In genomic region chr5:654071-654778, GRCh38 we compare ENCODE assay signal across 21 cellular contexts. TPM values are rescaled to one million over a fixed set of nuclear protein-coding genes. Genes with fewer than 3 reads are reported as not detected.
DNase-seq lines count a peak whose midpoint lies in the region; ATAC-seq, FAIRE-seq and TF ChIP-seq lines count a peak whose summit lies in the region.
"Had no signal": no experiment of that assay in that cellular context is flagged by ENCODE, and none has a peak within 500 bp of the region (broad histone marks: within the 10 kb centered on the region; RNA-seq: fewer than 3 reads in every experiment).

No MANE protein-coding gene starts in this region.

- ATAC-seq in T-helper 17 cell (peak; percentile 27), GM18519 (IDR thresholded peaks at IDR 0.05; ENCODE audit: low FRiP score, unreplicated experiment) (no peak), body of pancreas (no peak)
- ATAC-seq: activated naive CD8-positive, alpha-beta T cell treated with anti-CD3 and anti-CD28 coated beads, Interleukin-2, amount 50 U/mL, for 24 hours; stimulated activated memory B cell treated with anti-CD40 and anti-IgM and Interleukin-4, amounts not matched to agents 10 μg/mL and 1 μg/mL and 100 μg/mL, for 72 hours; T-cell had no signal

- H3K27ac ChIP-seq in HEK293 (ENCODE audit: extremely low read depth, low read depth, low read length) (no peak overlapping the region), sigmoid colon (no peak overlapping the region), body of pancreas (no peak overlapping the region)
- H3K27ac ChIP-seq: C4-2B, colonic mucosa, Peyer's patch, uterus had no signal

- WGBS in sigmoid colon, 2 donors = 89 to 96% methylated on average over 17 of the region's 17 CpGs
- WGBS in body of pancreas, 2 donors = 81 to 83% methylated on average over 12 to 17 of the region's 17 CpGs

- H3K4me1 Mint-ChIP-seq in T-helper 17 cell = peaks cover 3% of the 10 kb centered on the region
- H3K4me1 Mint-ChIP-seq: activated naive CD8-positive, alpha-beta T cell treated with anti-CD3 and anti-CD28 coated beads, Interleukin-2, amount 50 U/mL, for 24 hours; memory B cell; stimulated activated memory B cell treated with anti-CD40 and anti-IgM and Interleukin-4, amounts not matched to agents 10 μg/mL and 1 μg/mL and 100 μg/mL, for 72 hours; T-cell had no signal

- no peaks in the 10 kb centered on the region for H3K9me3 ChIP-seq in HEK293 (ENCODE audit: control insufficient read depth, insufficient read depth, low read depth, low read length)
- no peaks in the 10 kb centered on the region for H3K9me3 ChIP-seq in T-helper 17 cell (ENCODE audit: control insufficient read depth, low read length, poor library complexity, severe bottlenecking)
- H3K9me3 ChIP-seq in sigmoid colon = no peaks in the 10 kb centered on the region
- H3K9me3 ChIP-seq in body of pancreas = no peaks in the 10 kb centered on the region
- H3K9me3 ChIP-seq: colonic mucosa, HAP-1, MG63, Peyer's patch, uterus had no signal

- H3K27me3 ChIP-seq in sigmoid colon (no peaks in the 10 kb centered on the region), body of pancreas (no peaks in the 10 kb centered on the region)
- H3K27me3 ChIP-seq: colonic mucosa, MG63, Peyer's patch, uterus had no signal

- no peak overlapping the region for H3K27ac Mint-ChIP-seq in T-helper 17 cell
- H3K27ac Mint-ChIP-seq: activated naive CD8-positive, alpha-beta T cell treated with anti-CD3 and anti-CD28 coated beads, Interleukin-2, amount 50 U/mL, for 24 hours; memory B cell; stimulated activated memory B cell treated with anti-CD40 and anti-IgM and Interleukin-4, amounts not matched to agents 10 μg/mL and 1 μg/mL and 100 μg/mL, for 72 hours; T-cell had no signal

- intact Hi-C loops in sigmoid colon (cut with DNase I) = no loop called here
- intact Hi-C loops in body of pancreas (cut with DNase I) = no loop called here

- DNase-seq in T-helper 17 cell (no peak), iris pigment epithelial cell (ENCODE audit: low read depth) (peak; percentile 30), sigmoid colon (peak; percentile 19), GM12892 (ENCODE audit: insufficient read length) (no peak), body of pancreas (no peak)
- DNase-seq: activated CD4-positive, alpha-beta T cell treated with anti-CD3 and anti-CD28 coated beads for 1 hour; activated gamma-delta T cell treated with Interleukin-2 at 50 U/mL for 16 hours; activated naive CD8-positive, alpha-beta T cell treated with anti-CD3 and anti-CD28 coated beads, Interleukin-2, amount 50 U/mL, for 24 hours; colonic mucosa; MG63; NCI-H526 treated with DMSO at 0.1 percent for 48 hours; Peyer's patch; T-cell; uterus had no signal

- no peaks in the 10 kb centered on the region for H3K4me1 ChIP-seq in HEK293 (ENCODE audit: control insufficient read depth, insufficient read depth, low read length)
- H3K4me1 ChIP-seq in sigmoid colon = no peaks in the 10 kb centered on the region
- H3K4me1 ChIP-seq in body of pancreas = no peaks in the 10 kb centered on the region
- H3K4me1 ChIP-seq: colonic mucosa, HAP-1, Peyer's patch, uterus had no signal

- no peak for FAIRE-seq in GM12892 (lab: Jason Lieb, UNC)

- H3K27me3 Mint-ChIP-seq in T-helper 17 cell = no peaks in the 10 kb centered on the region
- H3K27me3 Mint-ChIP-seq: activated naive CD8-positive, alpha-beta T cell treated with anti-CD3 and anti-CD28 coated beads, Interleukin-2, amount 50 U/mL, for 24 hours; memory B cell; stimulated activated memory B cell treated with anti-CD40 and anti-IgM and Interleukin-4, amounts not matched to agents 10 μg/mL and 1 μg/mL and 100 μg/mL, for 72 hours; T-cell had no signal

- H3K36me3 ChIP-seq in HEK293 (ENCODE audit: control insufficient read depth in 2 of 2, insufficient read depth in 1 of 2, low read length in 2 of 2) (peaks cover 42 to 76% of the 10 kb centered on the region in 2 experiments), sigmoid colon (peaks cover 0 to 4% (median 0%) of the 10 kb centered on the region in 4 donors), body of pancreas (replicated peaks in 1 of 2; ENCODE audit: insufficient read depth in 1 of 2, low read depth in 2 of 2) (no peaks in the 10 kb centered on the region)
- H3K36me3 ChIP-seq: colonic mucosa, uterus had no signal

- CTCF ChIA-PET in HEK293 (lab: Yijun Ruan, JAX) = interaction anchor here (0.5 to 1.4 kb wide), 4 partner anchors 15 to 340 kb away, joined by 3 to 8 read pairs (median 4); no protein-coding TSS in a partner anchor

- no peak for TF ChIP-seq EP300 in sigmoid colon (IDR thresholded peaks at IDR 0.05)

- H3K4me3 Mint-ChIP-seq in T-helper 17 cell = no peak overlapping the region
- H3K4me3 Mint-ChIP-seq: activated naive CD8-positive, alpha-beta T cell treated with anti-CD3 and anti-CD28 coated beads, Interleukin-2, amount 50 U/mL, for 24 hours; memory B cell; stimulated activated memory B cell treated with anti-CD40 and anti-IgM and Interleukin-4, amounts not matched to agents 10 μg/mL and 1 μg/mL and 100 μg/mL, for 72 hours; T-cell had no signal

- TF ChIP-seq CTCF in HEK293 (tag by site-specific recombination; IDR thresholded peaks at IDR 0.05) (no peak), sigmoid colon (IDR thresholded peaks at IDR 0.05) (no peak), body of pancreas (IDR thresholded peaks at IDR 0.05) (no peak)

- no peak overlapping the region for H3K4me3 ChIP-seq in HEK293 (ENCODE audit: low read depth, low read length)
- H3K4me3 ChIP-seq in sigmoid colon = no peak overlapping the region
- no peak overlapping the region for H3K4me3 ChIP-seq in body of pancreas
- H3K4me3 ChIP-seq: colonic mucosa, HAP-1, MG63, Peyer's patch, smooth muscle cell, uterus had no signal

- H3K36me3 Mint-ChIP-seq in T-helper 17 cell (ENCODE audit: low read depth) = peaks cover 7% of the 10 kb centered on the region

- TF ChIP-seq POLR2A in sigmoid colon (IDR thresholded peaks at IDR 0.05) = no peak
- no peak for TF ChIP-seq POLR2A in GM12892 (IDR thresholded peaks at IDR 0.05; ENCODE audit: low read depth, low read length)
- TF ChIP-seq POLR2A in body of pancreas (IDR thresholded peaks at IDR 0.05) = no peak

- POLR2A ChIA-PET in HEK293 (lab: Yijun Ruan, JAX) = no interaction called here

TF ChIP-seq in HEK293, 187 proteins besides CTCF, POLR2A, EP300 and RAD21:
- TF ChIP-seq ZSCAN4 (tag by site-specific recombination; IDR thresholded peaks at IDR 0.05) (peak; percentile 100), ZNF302 (tag by site-specific recombination; IDR thresholded peaks at IDR 0.05; ENCODE audit: low read depth) (no peak)
TF ChIP-seq in HEK293: peak in this region for 1.

RNA-seq across cellular contexts. Expression of gene TPPP, which starts 38.9 kb away (rescaled TPM):
- 10 to 100 TPM; 17.3 to 35.4 TPM for total RNA-seq in T-helper 17 cell
- total RNA-seq in sigmoid colon = 10 to 100 TPM in 1 of 4 donors, 1 to 10 TPM in 3; 7.1 to 15.5 (median 7.6) TPM
- 1 to 10 TPM in 2 of 3 donors, under 1 TPM in 1; 0.60 to 3.2 (median 2.6) TPM for polyA plus RNA-seq in sigmoid colon
- polyA plus RNA-seq in GM12892 (2012; ENCODE audit: missing spikeins) = 0.40 TPM
- 1 to 10 TPM; 2.6 to 5.2 TPM for total RNA-seq in body of pancreas
- total RNA-seq: smooth muscle cell had no signal
- polyA plus RNA-seq: smooth muscle cell had no signal

RNA-seq across cellular contexts. Expression of gene CEP72, which starts 42.1 kb away (rescaled TPM):
- total RNA-seq in T-helper 17 cell = 10 to 100 TPM in 1 of 2 donors, 1 to 10 TPM in 1; 8.5 to 11.4 TPM
- total RNA-seq in sigmoid colon = 1 to 10 TPM in 2 of 4 donors, under 1 TPM in 2; 0.36 to 5.0 (median 1.4) TPM
- polyA plus RNA-seq in sigmoid colon = 1 to 10 TPM in 2 of 3 donors, under 1 TPM in 1; 0.60 to 7.1 (median 1.6) TPM
- polyA plus RNA-seq in GM12892 (2012; ENCODE audit: missing spikeins) = 7.8 TPM
- 1 to 10 TPM; 1.3 to 7.8 TPM for total RNA-seq in body of pancreas

Comparison
In these comparisons a context has a peak if more than half of its experiments do, and no peak if none do; other contexts are left out.
1. DNase-seq: peak in iris pigment epithelial cell (single experiment) and sigmoid colon (single experiment); none in T-helper 17 cell (0 of 3), GM12892 (single experiment) and body of pancreas (0 of 4).